31 cellular contexts compared by ENCODE assay signal in the genomic region with DNA sequence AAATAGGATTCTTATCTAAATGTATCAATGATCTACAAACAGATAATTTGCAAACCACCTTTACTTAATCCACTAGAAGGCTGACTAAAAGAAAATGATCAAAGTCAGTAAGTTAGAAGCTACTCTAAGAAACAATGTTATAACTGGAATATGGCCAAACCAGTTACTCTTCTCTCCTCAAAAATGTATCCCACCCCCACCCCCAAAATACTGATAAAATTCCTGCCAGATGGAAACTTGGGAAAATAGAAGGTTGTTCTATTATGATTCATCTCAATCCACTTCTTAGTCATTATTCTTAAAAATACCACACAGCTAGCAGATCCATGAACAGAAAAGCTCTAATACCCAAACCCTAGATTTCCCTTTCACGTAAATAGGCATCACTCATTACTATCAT.
"Had no signal": no experiment of that assay in that cellular context is flagged by ENCODE, and none has a peak within 500 bp of the region (broad histone marks: within the 10 kb centered on the region; RNA-seq: fewer than 3 reads in every experiment).

No MANE protein-coding gene starts in this region.

- H3K27ac ChIP-seq: adrenal gland, body of pancreas, esophagus muscularis mucosa, foreskin keratinocyte, gastrocnemius medialis, heart right ventricle, hepatocyte had no signal

- FAIRE-seq: colon had no signal

- H3K4me3 ChIP-seq: adrenal gland, body of pancreas, esophagus muscularis mucosa, gastrocnemius medialis, heart right ventricle, hepatocyte had no signal

- ATAC-seq: activated CD4-positive, alpha-beta T cell treated with anti-CD3 and anti-CD28 coated beads for 36 hours; activated naive CD8-positive, alpha-beta T cell treated with anti-CD3 and anti-CD28 coated beads, Interleukin-2, amount 50 U/mL, for 24 hours; activated T-cell treated with anti-CD3 and anti-CD28 coated beads, Interleukin-2, amount 50 U/mL, for 72 hours; body of pancreas; effector memory CD8-positive, alpha-beta T cell; foreskin keratinocyte; gastrocnemius medialis; heart right ventricle had no signal

- DNase-seq: activated CD4-positive, alpha-beta memory T cell treated with anti-CD3 and anti-CD28 coated beads, Interleukin-2, amount 10 ng/mL, durations not matched to agents 7 days and 5 days; activated CD4-positive, alpha-beta T cell treated with anti-CD3 and anti-CD28 coated beads for 36 hours; activated CD4-positive, alpha-beta T cell treated with anti-CD3 and anti-CD28 coated beads, Interleukin-2, amount 10 ng/mL, durations not matched to agents 24 days and 14 days; activated CD4-positive, CD25-positive, alpha-beta regulatory T cell; activated CD4-positive, CD25-positive, alpha-beta regulatory T cell treated with anti-CD3 and anti-CD28 coated beads, Interleukin-2, amount 50 U/mL, for 72 hours; activated CD8-positive, alpha-beta memory T cell treated with anti-CD3 and anti-CD28 coated beads, Interleukin-2, amount 50 U/mL, for 48 hours; activated effector memory CD4-positive, alpha-beta T cell treated with Interleukin-2 at 50 U/mL for 16 hours; activated naive CD4-positive, alpha-beta T cell treated with anti-CD3 and anti-CD28 coated beads for 36 hours; activated naive CD8-positive, alpha-beta T cell treated with anti-CD3 and anti-CD28 coated beads for 36 hours; activated naive CD8-positive, alpha-beta T cell treated with anti-CD3 and anti-CD28 coated beads, Interleukin-2, amount 50 U/mL, for 24 hours; activated T-cell treated with anti-CD3 and anti-CD28 coated beads for 4 hours; activated T-cell treated with anti-CD3 and anti-CD28 coated beads, Interleukin-2, amount 50 U/mL, for 24 hours; activated T-cell treated with anti-CD3 and anti-CD28 coated beads, Interleukin-2, amount 50 U/mL, for 72 hours; adrenal gland; amygdala; aorta; body of pancreas; caudate nucleus; cortex of kidney; dermis blood vessel endothelial cell; effector CD4-positive, alpha-beta T cell; effector memory CD8-positive, alpha-beta T cell; erythroblast; foreskin keratinocyte; gastrocnemius medialis; heart right ventricle; T-helper 2 cell had no signal

- H3K36me3 ChIP-seq: adrenal gland, esophagus muscularis mucosa, gastrocnemius medialis had no signal

- H3K9me3 ChIP-seq: adrenal gland, body of pancreas, esophagus muscularis mucosa, gastrocnemius medialis had no signal

- H3K9me3 Mint-ChIP-seq: activated CD4-positive, alpha-beta memory T cell treated with anti-CD3 and anti-CD28 coated beads, Interleukin-2, amount 10 ng/mL, durations not matched to agents 7 days and 5 days; activated CD4-positive, alpha-beta T cell treated with anti-CD3 and anti-CD28 coated beads, Interleukin-2, amount 10 ng/mL, durations not matched to agents 24 days and 14 days; activated naive CD4-positive, alpha-beta T cell treated with anti-CD3 and anti-CD28 coated beads for 36 hours; activated naive CD4-positive, alpha-beta T cell treated with anti-CD3 and anti-CD28 coated beads, Interleukin-2, amount 50 U/mL, for 24 hours; activated naive CD8-positive, alpha-beta T cell treated with anti-CD3 and anti-CD28 coated beads for 36 hours; activated naive CD8-positive, alpha-beta T cell treated with anti-CD3 and anti-CD28 coated beads, Interleukin-2, amount 50 U/mL, for 24 hours; activated T-cell treated with anti-CD3 and anti-CD28 coated beads, Interleukin-2, amount 50 U/mL, for 24 hours; activated T-cell treated with anti-CD3 and anti-CD28 coated beads, Interleukin-2, amount 50 U/mL, for 72 hours had no signal

- H3K27ac Mint-ChIP-seq: activated CD4-positive, alpha-beta memory T cell treated with anti-CD3 and anti-CD28 coated beads, Interleukin-2, amount 10 ng/mL, durations not matched to agents 7 days and 5 days; activated CD4-positive, alpha-beta T cell treated with anti-CD3 and anti-CD28 coated beads for 36 hours; activated CD4-positive, alpha-beta T cell treated with anti-CD3 and anti-CD28 coated beads, Interleukin-2, amount 10 ng/mL, durations not matched to agents 24 days and 14 days; activated naive CD4-positive, alpha-beta T cell treated with anti-CD3 and anti-CD28 coated beads for 36 hours; activated naive CD4-positive, alpha-beta T cell treated with anti-CD3 and anti-CD28 coated beads, Interleukin-2, amount 50 U/mL, for 24 hours; activated naive CD8-positive, alpha-beta T cell treated with anti-CD3 and anti-CD28 coated beads for 36 hours; activated naive CD8-positive, alpha-beta T cell treated with anti-CD3 and anti-CD28 coated beads, Interleukin-2, amount 50 U/mL, for 24 hours; activated T-cell treated with anti-CD3 and anti-CD28 coated beads, Interleukin-2, amount 50 U/mL, for 24 hours; activated T-cell treated with anti-CD3 and anti-CD28 coated beads, Interleukin-2, amount 50 U/mL, for 72 hours; effector memory CD8-positive, alpha-beta T cell had no signal

- H2AFZ ChIP-seq: hepatocyte had no signal

- H3K4me1 ChIP-seq: adrenal gland, body of pancreas, esophagus muscularis mucosa, foreskin keratinocyte, gastrocnemius medialis, heart right ventricle had no signal

- H3K27me3 Mint-ChIP-seq: activated CD4-positive, alpha-beta memory T cell treated with anti-CD3 and anti-CD28 coated beads, Interleukin-2, amount 10 ng/mL, durations not matched to agents 7 days and 5 days; activated CD4-positive, alpha-beta T cell treated with anti-CD3 and anti-CD28 coated beads for 36 hours; activated CD4-positive, alpha-beta T cell treated with anti-CD3 and anti-CD28 coated beads, Interleukin-2, amount 10 ng/mL, durations not matched to agents 24 days and 14 days; activated naive CD4-positive, alpha-beta T cell treated with anti-CD3 and anti-CD28 coated beads, Interleukin-2, amount 50 U/mL, for 24 hours; activated naive CD8-positive, alpha-beta T cell treated with anti-CD3 and anti-CD28 coated beads for 36 hours; activated naive CD8-positive, alpha-beta T cell treated with anti-CD3 and anti-CD28 coated beads, Interleukin-2, amount 50 U/mL, for 24 hours; effector memory CD8-positive, alpha-beta T cell had no signal

- H3K79me2 ChIP-seq: hepatocyte had no signal

- H3K4me3 Mint-ChIP-seq: activated CD4-positive, alpha-beta memory T cell treated with anti-CD3 and anti-CD28 coated beads, Interleukin-2, amount 10 ng/mL, durations not matched to agents 7 days and 5 days; activated CD4-positive, alpha-beta T cell treated with anti-CD3 and anti-CD28 coated beads for 36 hours; activated CD4-positive, alpha-beta T cell treated with anti-CD3 and anti-CD28 coated beads, Interleukin-2, amount 10 ng/mL, durations not matched to agents 24 days and 14 days; activated naive CD4-positive, alpha-beta T cell treated with anti-CD3 and anti-CD28 coated beads for 36 hours; activated naive CD4-positive, alpha-beta T cell treated with anti-CD3 and anti-CD28 coated beads, Interleukin-2, amount 50 U/mL, for 24 hours; activated naive CD8-positive, alpha-beta T cell treated with anti-CD3 and anti-CD28 coated beads for 36 hours; activated naive CD8-positive, alpha-beta T cell treated with anti-CD3 and anti-CD28 coated beads, Interleukin-2, amount 50 U/mL, for 24 hours; activated T-cell treated with anti-CD3 and anti-CD28 coated beads, Interleukin-2, amount 50 U/mL, for 24 hours; activated T-cell treated with anti-CD3 and anti-CD28 coated beads, Interleukin-2, amount 50 U/mL, for 72 hours; effector memory CD8-positive, alpha-beta T cell had no signal

- H3K36me3 Mint-ChIP-seq: activated naive CD4-positive, alpha-beta T cell treated with anti-CD3 and anti-CD28 coated beads, Interleukin-2, amount 50 U/mL, for 24 hours had no signal

- H3K4me1 Mint-ChIP-seq: activated CD4-positive, alpha-beta memory T cell treated with anti-CD3 and anti-CD28 coated beads, Interleukin-2, amount 10 ng/mL, durations not matched to agents 7 days and 5 days; activated CD4-positive, alpha-beta T cell treated with anti-CD3 and anti-CD28 coated beads for 36 hours; activated CD4-positive, alpha-beta T cell treated with anti-CD3 and anti-CD28 coated beads, Interleukin-2, amount 10 ng/mL, durations not matched to agents 24 days and 14 days; activated naive CD4-positive, alpha-beta T cell treated with anti-CD3 and anti-CD28 coated beads, Interleukin-2, amount 50 U/mL, for 24 hours; activated naive CD8-positive, alpha-beta T cell treated with anti-CD3 and anti-CD28 coated beads for 36 hours; activated naive CD8-positive, alpha-beta T cell treated with anti-CD3 and anti-CD28 coated beads, Interleukin-2, amount 50 U/mL, for 24 hours had no signal

- H3K27me3 ChIP-seq: adrenal gland, body of pancreas, esophagus muscularis mucosa, foreskin keratinocyte, gastrocnemius medialis, heart right ventricle, hepatocyte had no signal

- H3K4me2 ChIP-seq: hepatocyte had no signal
